In the genomic region with DNA sequence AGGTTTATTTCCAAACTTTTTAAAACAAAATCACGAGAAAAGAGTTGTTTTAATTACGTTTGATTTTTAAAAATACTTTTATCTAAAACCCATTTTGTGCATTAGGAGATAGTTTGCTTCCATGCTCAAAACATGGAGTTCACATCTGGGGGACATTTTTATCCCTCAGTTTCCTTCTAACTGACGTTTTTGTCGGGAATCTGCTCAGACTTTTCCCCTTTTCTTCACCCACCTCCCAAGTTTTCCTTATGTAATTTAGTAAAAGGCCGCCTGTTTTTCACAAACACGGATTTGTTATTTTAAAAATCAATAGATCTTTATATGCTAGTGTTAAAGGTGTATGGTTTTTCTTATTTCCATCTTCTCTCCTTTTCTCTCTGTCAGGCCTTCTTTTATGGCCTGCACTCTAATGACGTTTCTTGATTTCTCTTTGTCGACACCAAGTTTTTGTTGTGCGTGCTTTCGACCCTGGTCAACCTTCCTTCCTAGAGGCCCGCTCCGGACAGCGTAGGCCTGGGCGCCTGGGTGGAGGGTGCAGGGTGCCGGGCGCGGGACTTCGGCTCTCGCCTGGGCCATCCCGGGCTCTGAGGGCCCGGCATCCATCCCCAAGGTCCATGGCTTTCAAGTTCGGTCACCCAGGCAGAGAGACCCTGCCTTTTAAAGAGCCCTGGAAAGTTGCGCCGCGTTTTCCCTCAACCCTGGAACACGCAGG, we compare ENCODE assay signal across 14 cellular contexts. TPM values are rescaled to one million over a fixed set of nuclear protein-coding genes. Genes with fewer than 3 reads are reported as not detected.
DNase-seq lines count a peak whose midpoint lies in the region; ATAC-seq, FAIRE-seq and TF ChIP-seq lines count a peak whose summit lies in the region.
"Had no signal": no experiment of that assay in that cellular context is flagged by ENCODE, and none has a peak within 500 bp of the region (broad histone marks: within the 10 kb centered on the region; RNA-seq: fewer than 3 reads in every experiment).

No MANE protein-coding gene starts in this region.

- no peak for DNase-seq in AG09309 (ENCODE audit: low read depth)
- DNase-seq in K562 (ENCODE audit: extremely low read depth in 1 of 4, low spot score in 3 of 4) = no peak
- DNase-seq in mesendoderm = no peak
- DNase-seq in amniotic stem cell (lab: John Stamatoyannopoulos, UW) = no peak
- no peak for DNase-seq in lower leg skin (ENCODE audit: low spot score in 2 of 2)
- DNase-seq in NOMO-1 treated with DMSO at 0.1 percent for 48 hours (lab: John Stamatoyannopoulos, UW; ENCODE audit: unreplicated experiment) = no peak
- no peak for DNase-seq in immature natural killer cell
- DNase-seq: activated CD4-positive, alpha-beta T cell treated with anti-CD3 and anti-CD28 coated beads, Interleukin-2, amount 50 U/mL, for 4 hours; activated naive CD4-positive, alpha-beta T cell treated with anti-CD3 and anti-CD28 coated beads, Interleukin-2, amount 50 U/mL, for 16 hours; GDM1; left ventricle myocardium inferior; stimulated activated CD4-positive, alpha-beta T cell treated with anti-CD3 and anti-CD28 coated beads, Interleukin-2, amount 100 ng/mL, for 48 hours had no signal

- BruUV-seq in K562 (replicated peaks; lab: Mats Ljungman, UMichigan) = no TSS peak

- peaks cover 22 to 36% of the 10 kb centered on the region in 2 donors for H3K4me1 Mint-ChIP-seq in immature natural killer cell

- in situ Hi-C loops in K562 (cut with MboI) = no loop called here

- H4K5ac ChIP-seq in mesendoderm (ENCODE audit: low read length) = no peak overlapping the region

- CTCF ChIA-PET in K562 (lab: Yijun Ruan, JAX; ENCODE audit: low intra/inter-chr PET ratio) = no interaction called here

- peak overlapping the region in 2 of 5 donors; percentile 43 to 69 for H3K4me3 Mint-ChIP-seq in immature natural killer cell

- no peak overlapping the region for H3K4me2 ChIP-seq in K562 (ENCODE audit: insufficient read depth, low read length)
- peak overlapping the region; percentile 81 for H3K4me2 ChIP-seq in mesendoderm (ENCODE audit: low read length)

- H2AFZ ChIP-seq in K562 (ENCODE audit: low read depth, low read length) = 0 out of 2 replicates have a peak overlapping the region, but pooled peaks have one; percentile 4

- no peak overlapping the region for H3K9ac ChIP-seq in HUES64 (ENCODE audit: low read depth, low read length)
- peak overlapping the region in 1 of 2 experiments; percentile 86; a peak in 2 of 4 replicates for H3K9ac ChIP-seq in K562 (ENCODE audit: insufficient read depth in 1 of 2, low read depth in 2 of 2, low read length in 2 of 2)
- peak overlapping the region; percentile 9 for H3K9ac ChIP-seq in mesendoderm (ENCODE audit: low read length)

- no peak overlapping the region for H4K8ac ChIP-seq in mesendoderm (ENCODE audit: low read depth, low read length)

- TF ChIP-seq EP300 in K562 (IDR thresholded peaks at IDR 0.05; ENCODE audit: low read length) = no peak

- ATAC-seq in K562 = no peak

- no peak overlapping the region for H3K27ac Mint-ChIP-seq in immature natural killer cell

- WGBS in HUES64 = 1% methylated on average over 22 of the region's 26 CpGs
- WGBS in K562 (ENCODE audit: insufficient coverage, low coverage, missing lambda C conversion rate) = 82% methylated on average over 15 of the region's 26 CpGs
- no CpG with 5 or more reads among the region's 26 CpGs for WGBS in mesendoderm (ENCODE audit: extremely low coverage, insufficient coverage, low lambda C conversion rate)
- 47 to 48% methylated on average over 26 of the region's 26 CpGs for WGBS in lower leg skin, 2 donors

- no peak overlapping the region for H3K18ac ChIP-seq in mesendoderm (ENCODE audit: low read length)

- peak overlapping the region; percentile 45 for H3K23ac ChIP-seq in mesendoderm (ENCODE audit: low read length)

- no peaks in the 10 kb centered on the region for H3K9me1 ChIP-seq in K562 (ENCODE audit: control insufficient read depth, insufficient read depth, low read length)

- H3K4me3 ChIP-seq in AG09309 (ENCODE audit: control insufficient read depth, low read depth, low read length) (peak overlapping the region; percentile 51), HUES64 (ENCODE audit: low read length) (peak overlapping the region; percentile 57), K562 (no peak overlapping the region), mesendoderm (ENCODE audit: low read length) (no peak overlapping the region), lower leg skin (ENCODE audit: low read depth, poor library complexity, severe bottlenecking) (no peak overlapping the region)
- H3K4me3 ChIP-seq: left ventricle myocardium inferior had no signal

- H3K36me3 Mint-ChIP-seq in immature natural killer cell = no peaks in the 10 kb centered on the region

- peak overlapping the region; percentile 64 for H3K56ac ChIP-seq in mesendoderm (ENCODE audit: low read length)

- H2AK5ac ChIP-seq in mesendoderm (ENCODE audit: low read length) = no peak overlapping the region

- H3K27ac ChIP-seq in HUES64 (ENCODE audit: low read depth, low read length) = no peak overlapping the region
- no peak overlapping the region; the same call in 2 of the 3 replicates for H3K27ac ChIP-seq in K562 (ENCODE audit: extremely low read depth, low read depth, low read length)
- H3K27ac ChIP-seq in mesendoderm (ENCODE audit: low read depth, low read length) = no peak overlapping the region
- H3K27ac ChIP-seq: left ventricle myocardium inferior had no signal

- no peak for FAIRE-seq in K562 (lab: Jason Lieb, UNC)
- FAIRE-seq: frontal cortex had no signal

- TF ChIP-seq CTCF in AG09309 (IDR thresholded peaks at IDR 0.05; ENCODE audit: control insufficient read depth, insufficient read depth, low read depth, low read length, missing control alignments) = no peak
- no peak for TF ChIP-seq CTCF in K562 (IDR thresholded peaks at IDR 0.05 in 2 of 3, conservative IDR thresholded peaks at IDR 0.05 in 1 of 3; ENCODE audit: insufficient read depth in 2 of 3, low read depth in 1 of 3, low read length in 3 of 3)
- no peak for TF ChIP-seq CTCF in lower leg skin (IDR thresholded peaks at IDR 0.05)

- no peaks in the 10 kb centered on the region for H3K9me3 ChIP-seq in HUES64 (ENCODE audit: insufficient read depth, low read depth, low read length)
- peaks cover 2% of the 10 kb centered on the region; the same call in 1 of the 2 replicates for H3K9me3 ChIP-seq in K562 (replicated peaks; ENCODE audit: control insufficient read depth, insufficient read depth, low read depth, low read length)
- H3K9me3 ChIP-seq: left ventricle myocardium inferior had no signal

- POLR2A ChIA-PET in K562 (lab: Yijun Ruan, JAX) = no interaction called here

- H2BK15ac ChIP-seq in mesendoderm (replicated peaks; ENCODE audit: low read depth) = no peak overlapping the region

- intact Hi-C loops in K562 (cut with micrococcal nuclease) (no loop called here), lower leg skin (cut with DNase I; ENCODE audit: low total_unique reads) (no loop called here)

- H3K36me3 ChIP-seq in HUES64 (ENCODE audit: insufficient read depth, low read length) = no peaks in the 10 kb centered on the region
- H3K36me3 ChIP-seq in K562 (ENCODE audit: control insufficient read depth, insufficient read depth, low read length) = no peaks in the 10 kb centered on the region
- no peaks in the 10 kb centered on the region for H3K36me3 ChIP-seq in mesendoderm (ENCODE audit: control insufficient read depth, insufficient read depth, low read length)
- H3K36me3 ChIP-seq: left ventricle myocardium inferior had no signal

- H2BK120ac ChIP-seq in mesendoderm (ENCODE audit: low read depth, low read length) = no peak overlapping the region

- peaks cover 0 to 24% (median 6%) of the 10 kb centered on the region in 6 donors for H3K9me3 Mint-ChIP-seq in immature natural killer cell

- no peaks in the 10 kb centered on the region for H3K79me1 ChIP-seq in mesendoderm (ENCODE audit: low read length)

- H3K27me3 ChIP-seq in HUES64 (ENCODE audit: insufficient read depth, low read length) (peaks cover 91% of the 10 kb centered on the region), K562 (ENCODE audit: control insufficient read depth in 2 of 2, insufficient read depth in 2 of 2, low read length in 2 of 2) (no peaks in the 10 kb centered on the region), mesendoderm (ENCODE audit: insufficient read depth, low read length, poor library complexity) (peaks cover 44% of the 10 kb centered on the region)

- TF ChIP-seq RAD21 in K562 (CRISPR knock-in tag; conservative IDR thresholded peaks at IDR 0.05 in 1 of 2, IDR thresholded peaks at IDR 0.05 in 1 of 2) = no peak

- no peak overlapping the region for H2BK5ac ChIP-seq in mesendoderm (ENCODE audit: low read length)

- H3K79me2 ChIP-seq in K562 (ENCODE audit: control insufficient read depth, insufficient read depth, low read length) (peaks cover 51% of the 10 kb centered on the region), mesendoderm (ENCODE audit: control insufficient read depth, insufficient read depth, low read length) (no peaks in the 10 kb centered on the region)

- H3K27me3 Mint-ChIP-seq in immature natural killer cell (ENCODE audit: low read depth in 3 of 3) = peaks cover 47 to 59% (median 56%) of the 10 kb centered on the region in 3 donors

- TF ChIP-seq POLR2A in K562 (conservative IDR thresholded peaks at IDR 0.05) (no peak), lower leg skin (IDR thresholded peaks at IDR 0.05) (no peak)

- H4K20me1 ChIP-seq in K562 (replicated peaks; ENCODE audit: control insufficient read depth, insufficient read depth, low read length) = no peaks in the 10 kb centered on the region

- no peak overlapping the region for H3K4ac ChIP-seq in mesendoderm (ENCODE audit: low read depth, low read length)

- H3K4me1 ChIP-seq in HUES64 (ENCODE audit: insufficient read depth, low read length) (peaks cover 21% of the 10 kb centered on the region), K562 (replicated peaks in 1 of 2; ENCODE audit: control insufficient read depth in 2 of 2, insufficient read depth in 2 of 2, low read length in 2 of 2) (peaks cover 0 to 29% of the 10 kb centered on the region in 2 experiments; a peak in 2 of 5 replicates), mesendoderm (ENCODE audit: control insufficient read depth, low read depth, low read length) (peaks cover 2% of the 10 kb centered on the region)

RNA-seq across cellular contexts. Expression of gene SATB2, which starts 3.9 kb away (rescaled TPM):
- 4.5 TPM for polyA plus RNA-seq in HUES64 (2013, experiment 1 of 2)
- 4.1 TPM for polyA plus RNA-seq in HUES64 (2013, experiment 2 of 2)
- total RNA-seq in K562 (2011; cell fraction: chromatin; rRNA removed; ENCODE audit: low replicate concordance) = 43.7 and 91.0 TPM in 2 replicates
- 18.8 and 27.8 TPM in 2 replicates for total RNA-seq in K562 (2011; cell fraction: nucleolus; rRNA removed)
- total RNA-seq in K562 (2011; cell fraction: nucleoplasm; rRNA removed) = 47.1 and 82.4 TPM in 2 replicates
- total RNA-seq in K562 (2014; rRNA removed) (15.1 and 21.1 TPM in 2 replicates), K562 (2014; rRNA removed; fragmentation: Illumina TruSeq; extraction: Trizol) (17.1 and 18.8 TPM in 2 replicates), K562 (2015; rRNA removed; fragmentation: Illumina TruSeq; extraction: Trizol) (18.6 and 19.5 TPM in 2 replicates), K562 (2021) (34.0 and 34.3 TPM in 2 replicates), lower leg skin (1 to 10 TPM; 2.6 to 3.7 (median 3.3) TPM)
- polyA plus RNA-seq in K562 (2011; rRNA removed) (8.7 and 9.9 TPM in 2 replicates), K562 (2014; fragmentation: Illumina TruSeq; extraction: Trizol) (21.1 and 21.8 TPM in 2 replicates), K562 (2014; fragmentation: Nextera tagmentation; extraction: Ambion mirVana) (10 to 100 TPM in 1 of 2 experiments, 1 to 10 TPM in 1; 4.5 to 10.0 TPM), K562 (2014; rRNA removed) (12.8 and 14.4 TPM in 2 replicates), immature natural killer cell (under 1 TPM in 1 of 3 donors, not detected in 2; 0.07 TPM)
- 5.8 and 9.5 TPM in 2 replicates for polyA plus RNA-seq in K562 (2011; cell fraction: cytosol; rRNA removed)
- 15.7 and 22.4 TPM in 2 replicates for polyA plus RNA-seq in K562 (2011; cell fraction: nucleus; rRNA removed)
- 9.2 and 12.2 TPM in 2 replicates for polyA plus RNA-seq in K562 (2012)
- polyA minus RNA-seq in K562 (2011; rRNA and poly(A)+ RNA removed) = 37.3 and 38.8 TPM in 2 replicates
- polyA minus RNA-seq in K562 (2011; cell fraction: cytosol; rRNA and poly(A)+ RNA removed) = 19.0 and 20.9 TPM in 2 replicates
- polyA minus RNA-seq in K562 (2011; cell fraction: nucleus; rRNA and poly(A)+ RNA removed) = 45.2 and 51.2 TPM in 2 replicates
- polyA plus RNA-seq in mesendoderm (2013, experiment 1 of 2) = 2.6 TPM
- polyA plus RNA-seq in mesendoderm (2013, experiment 2 of 2) = 2.5 TPM

Comparison
In these comparisons a context has a peak if more than half of its experiments do, and no peak if none do; other contexts are left out.
1. H3K4me3 ChIP-seq: peak in AG09309 (single experiment) and HUES64 (single experiment); none in K562 (single experiment), mesendoderm (single experiment) and lower leg skin (single experiment).